Comparison of ENCODE assay signal across 8 cellular contexts in genomic region chr6:144286503-144287393, GRCh38.
DNase-seq lines count a peak whose midpoint lies in the region; ATAC-seq and TF ChIP-seq lines count a peak whose summit lies in the region.

No MANE protein-coding gene starts in this region.

- H3K36me3 ChIP-seq in DND-41 (ENCODE audit: insufficient read depth, low read length) (no peaks in the 10 kb centered on the region; the same call in 1 of the 2 replicates), neutrophil (no peaks in the 10 kb centered on the region)

- H3K4me2 ChIP-seq in DND-41 (ENCODE audit: insufficient read depth, low read length), result peak overlapping the region; percentile 83

- TF ChIP-seq CTCF in DND-41 (IDR thresholded peaks at IDR 0.05; ENCODE audit: borderline replicate concordance, extremely low read depth, low read length, poor library complexity, severe bottlenecking) (no peak), neutrophil (IDR thresholded peaks at IDR 0.05) (no peak)

- H3K4me1 ChIP-seq in DND-41 (ENCODE audit: insufficient read depth, low read length) (peaks cover 31% of the 10 kb centered on the region), neutrophil (ENCODE audit: control insufficient read depth in 1 of 2, insufficient read depth in 1 of 2, low read depth in 1 of 2, low read length in 1 of 2) (peaks cover 22 to 25% of the 10 kb centered on the region in 2 experiments)

- peaks cover 35% of the 10 kb centered on the region for H3K79me2 ChIP-seq in DND-41 (ENCODE audit: insufficient read depth, low read length)

- H3K4me3 ChIP-seq in DND-41 (ENCODE audit: low read depth in 1 of 2, low read length in 2 of 2) (peak overlapping the region; percentile 93 to 98; a peak in 3 of 4 replicates), neutrophil (ENCODE audit: low read depth in 1 of 2, low read length in 1 of 2) (peak overlapping the region; percentile 82 to 96)

- peak; percentile 15 for DNase-seq in DND-41
- DNase-seq in KG1 (lab: John Stamatoyannopoulos, UW), result peak; percentile 9
- peak; percentile 11 for DNase-seq in activated gamma-delta T cell treated with Interleukin-2 at 50 U/mL for 16 hours
- peak in 22 of 42 donors; percentile 2 to 48 (median 18) for DNase-seq in head of caudate nucleus
- no peak for DNase-seq in stimulated activated naive CD4-positive, alpha-beta T cell treated with Interleukin-2 at 50 U/mL for 16 hours (lab: John Stamatoyannopoulos, UW)
- no peak for DNase-seq in activated CD8-positive, alpha-beta memory T cell treated with anti-CD3 and anti-CD28 coated beads for 24 hours
- no peak for DNase-seq in erythroblast (lab: John Stamatoyannopoulos, UW)

- H2AFZ ChIP-seq in DND-41 (ENCODE audit: low read depth, low read length), result peak overlapping the region; percentile 89

- H3K27me3 ChIP-seq in DND-41 (ENCODE audit: insufficient read depth, low read length, poor library complexity), result no peaks in the 10 kb centered on the region
- H3K27me3 ChIP-seq in neutrophil, result no peaks in the 10 kb centered on the region

- peak overlapping the region; percentile 88 for H3K9ac ChIP-seq in DND-41 (ENCODE audit: low read depth, low read length)

- H4K20me1 ChIP-seq in DND-41 (ENCODE audit: insufficient read depth, low read length), result 0 out of 2 replicates have a peak, but pooled peaks cover 5% of the 10 kb centered on the region

- ATAC-seq in DND-41 (ENCODE audit: insufficient read depth, low read depth), result no peak

- intact Hi-C loops in head of caudate nucleus (cut with DNase I), result no loop called here

- TF ChIP-seq POLR2A in erythroblast (IDR thresholded peaks at IDR 0.05; ENCODE audit: low read length), result no peak

- H3K9me3 ChIP-seq in DND-41 (ENCODE audit: insufficient read depth, low read length, severe bottlenecking), result no peaks in the 10 kb centered on the region
- no peaks in the 10 kb centered on the region for H3K9me3 ChIP-seq in neutrophil

- H3K27ac ChIP-seq in DND-41 (ENCODE audit: low read length), result peak overlapping the region; percentile 76; the same call in 1 of the 2 replicates
- H3K27ac ChIP-seq in neutrophil, result peak overlapping the region; percentile 91

Comparison
In these comparisons a context has a peak if more than half of its experiments do, and no peak if none do; other contexts are left out.
1. DNase-seq: peak in DND-41 (single experiment), KG1 (single experiment), activated gamma-delta T cell treated with Interleukin-2 at 50 U/mL for 16 hours (single experiment) and head of caudate nucleus (22 of 42); none in stimulated activated naive CD4-positive, alpha-beta T cell treated with Interleukin-2 at 50 U/mL for 16 hours (single experiment), activated CD8-positive, alpha-beta memory T cell treated with anti-CD3 and anti-CD28 coated beads for 24 hours (single experiment) and erythroblast (0 of 2).